ENCODE assay signal across 22 cellular contexts in the genomic region with DNA sequence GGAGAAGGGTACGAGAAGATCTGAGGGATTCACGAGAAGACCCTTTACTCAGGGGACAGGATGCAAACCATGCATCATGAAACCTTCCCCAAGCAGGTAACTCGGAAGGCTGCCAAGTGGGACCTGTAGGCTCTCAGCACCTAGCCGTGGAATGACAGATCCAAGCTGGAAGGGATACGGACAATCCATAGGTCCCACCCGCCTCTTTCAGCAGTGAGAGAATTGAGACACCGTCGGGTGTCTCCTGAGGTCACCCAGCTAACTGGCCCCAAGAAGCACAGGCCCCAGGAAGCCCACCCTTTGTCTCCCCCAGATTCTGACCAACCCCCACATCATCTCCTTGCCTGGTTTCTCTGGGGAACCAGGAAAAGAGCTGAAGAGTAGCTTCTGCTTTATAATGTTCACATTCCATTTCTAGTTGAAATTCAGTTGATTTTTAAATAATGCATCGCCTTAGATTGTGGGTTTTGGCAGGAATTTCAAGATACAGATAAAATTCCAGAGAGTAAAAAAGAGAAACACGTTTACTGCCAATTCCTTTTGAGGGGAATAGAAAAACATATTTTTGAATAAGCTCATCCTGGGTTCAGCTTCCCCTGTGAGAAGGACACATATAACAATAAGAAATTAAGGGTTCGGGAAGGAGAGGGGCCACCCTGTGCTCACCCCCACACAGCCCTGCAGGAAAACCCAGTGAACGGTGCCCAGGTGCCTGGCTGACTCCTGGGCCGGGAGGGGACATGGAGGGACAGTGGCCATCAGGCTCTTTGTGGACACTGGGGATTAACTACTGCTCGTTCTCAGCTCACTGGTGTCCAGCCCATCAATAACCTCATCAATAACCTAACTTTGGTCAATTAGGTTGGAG. TPM values are rescaled to one million over a fixed set of nuclear protein-coding genes. Genes with fewer than 3 reads are reported as not detected.
A peak's percentile ranks its signal among the peaks of the same experiment; 100 is the strongest.
DNase-seq lines count a peak whose midpoint lies in the region; ATAC-seq, FAIRE-seq and TF ChIP-seq lines count a peak whose summit lies in the region.
"Had no signal": no experiment of that assay in that cellular context is flagged by ENCODE, and none has a peak within 500 bp of the region (broad histone marks: within the 10 kb centered on the region; RNA-seq: fewer than 3 reads in every experiment).

No MANE protein-coding gene starts in this region.

- H3K9me3 ChIP-seq in PC-9 (ENCODE audit: insufficient read depth, low read depth) = no peaks in the 10 kb centered on the region
- H3K9me3 ChIP-seq: HAP-1, MG63, SJCRH30 had no signal

- peaks cover 8% of the 10 kb centered on the region for H3K4me1 Mint-ChIP-seq in GM23338
- H3K4me1 Mint-ChIP-seq in activated T-cell treated with anti-CD3 and anti-CD28 coated beads, Interleukin-2, amount 50 U/mL, for 4 hours (ENCODE audit: low read depth) = peaks cover 2% of the 10 kb centered on the region
- no peaks in the 10 kb centered on the region for H3K4me1 Mint-ChIP-seq in activated T-helper 2 cell treated with anti-CD3 and anti-CD28 coated beads, Interferon-gamma antibody, Interleukin-2, Interleukin-4, amounts not matched to agents 10 μg/mL and 5 μg/mL and 100 μg/mL, durations not matched to agents 14 hours and 24 hours and 36 hours (ENCODE audit: low read depth)

- H3K4me2 ChIP-seq in GM23338 (no peak overlapping the region), PC-9 (no peak overlapping the region)

- ATAC-seq in GM23338 = no peak
- no peak for ATAC-seq in left lobe of liver
- ATAC-seq in activated T-cell treated with anti-CD3 and anti-CD28 coated beads, Interleukin-2, amount 50 U/mL, for 4 hours = no peak
- ATAC-seq: PC-3 had no signal

- H3K79me2 ChIP-seq in GM23338 (replicated peaks; ENCODE audit: insufficient read depth) (no peaks in the 10 kb centered on the region), PC-9 (ENCODE audit: low read depth) (no peaks in the 10 kb centered on the region)

- peaks cover 18% of the 10 kb centered on the region for H3K9me3 Mint-ChIP-seq in GM23338
- H3K9me3 Mint-ChIP-seq in activated T-cell treated with anti-CD3 and anti-CD28 coated beads, Interleukin-2, amount 50 U/mL, for 4 hours = no peaks in the 10 kb centered on the region
- H3K9me3 Mint-ChIP-seq in activated T-helper 2 cell treated with anti-CD3 and anti-CD28 coated beads, Interferon-gamma antibody, Interleukin-2, Interleukin-4, amounts not matched to agents 10 μg/mL and 5 μg/mL and 100 μg/mL, durations not matched to agents 14 hours and 24 hours and 36 hours = no peaks in the 10 kb centered on the region
- H3K9me3 Mint-ChIP-seq: IgD-negative memory B cell had no signal

- H3K4me1 ChIP-seq in GM23338 (ENCODE audit: insufficient read depth) (peaks cover 6% of the 10 kb centered on the region; the same call in 1 of the 2 replicates), PC-9 (replicated peaks; ENCODE audit: insufficient read depth) (no peaks in the 10 kb centered on the region)
- H3K4me1 ChIP-seq: HAP-1, SJCRH30 had no signal

- H3K27me3 Mint-ChIP-seq in GM23338 (ENCODE audit: insufficient read depth, low read depth, poor library complexity) = peaks cover 23% of the 10 kb centered on the region
- H3K27me3 Mint-ChIP-seq in activated T-cell treated with anti-CD3 and anti-CD28 coated beads, Interleukin-2, amount 50 U/mL, for 4 hours (ENCODE audit: low read depth) = peaks cover 55% of the 10 kb centered on the region
- H3K27me3 Mint-ChIP-seq in activated T-helper 2 cell treated with anti-CD3 and anti-CD28 coated beads, Interferon-gamma antibody, Interleukin-2, Interleukin-4, amounts not matched to agents 10 μg/mL and 5 μg/mL and 100 μg/mL, durations not matched to agents 14 hours and 24 hours and 36 hours (ENCODE audit: low read depth) = peaks cover 51% of the 10 kb centered on the region

- H4K20me1 ChIP-seq in GM23338 (replicated peaks; ENCODE audit: insufficient read depth) (no peaks in the 10 kb centered on the region), PC-9 (ENCODE audit: insufficient read depth) (no peaks in the 10 kb centered on the region)

- TF ChIP-seq CTCF in GM23338 (conservative IDR thresholded peaks at IDR 0.05; ENCODE audit: low read depth in 2 of 2) (no peak), choroid plexus epithelial cell (conservative IDR thresholded peaks at IDR 0.05; ENCODE audit: low read depth, low read length) (no peak), PC-9 (conservative IDR thresholded peaks at IDR 0.05) (no peak)

- H2AFZ ChIP-seq in GM23338 = peak overlapping the region; percentile 94; the same call in 1 of the 2 replicates
- H2AFZ ChIP-seq in PC-9 = no peak overlapping the region

- no peaks in the 10 kb centered on the region for H3F3A ChIP-seq in GM23338 (replicated peaks; ENCODE audit: low read depth)
- no peaks in the 10 kb centered on the region for H3F3A ChIP-seq in PC-9 (ENCODE audit: insufficient read depth, low read depth)

- H3K36me3 ChIP-seq in GM23338 (ENCODE audit: insufficient read depth) (no peaks in the 10 kb centered on the region), PC-9 (ENCODE audit: low read depth) (no peaks in the 10 kb centered on the region)
- H3K36me3 ChIP-seq: HAP-1, MG63, SJCRH30 had no signal

- FAIRE-seq in GM12891 (lab: Jason Lieb, UNC) = no peak
- FAIRE-seq: HTR-8/SVneo had no signal

- H3K4me3 Mint-ChIP-seq in GM23338 = peak overlapping the region; percentile 53; the same call in 1 of the 3 replicates
- no peak overlapping the region for H3K4me3 Mint-ChIP-seq in activated T-cell treated with anti-CD3 and anti-CD28 coated beads, Interleukin-2, amount 50 U/mL, for 4 hours
- H3K4me3 Mint-ChIP-seq in activated T-helper 2 cell treated with anti-CD3 and anti-CD28 coated beads, Interferon-gamma antibody, Interleukin-2, Interleukin-4, amounts not matched to agents 10 μg/mL and 5 μg/mL and 100 μg/mL, durations not matched to agents 14 hours and 24 hours and 36 hours (ENCODE audit: low read depth) = no peak overlapping the region

- no peaks in the 10 kb centered on the region for H3K9me2 ChIP-seq in GM23338 (ENCODE audit: insufficient read depth)
- H3K9me2 ChIP-seq in PC-9 (ENCODE audit: insufficient read depth) = no peaks in the 10 kb centered on the region

- BruUV-seq in PC-9 (replicated peaks; lab: Mats Ljungman, UMichigan) = no TSS peak

- H3K27me3 ChIP-seq in GM23338 (ENCODE audit: insufficient read depth) (peaks cover 28% of the 10 kb centered on the region), PC-9 (ENCODE audit: insufficient read depth, low read depth) (peaks cover 64% of the 10 kb centered on the region)
- H3K27me3 ChIP-seq: MG63, SJCRH30 had no signal

- peak; percentile 16 for DNase-seq in 8988T
- no peak for DNase-seq in GM23338 (ENCODE audit: low spot score)
- DNase-seq in choroid plexus epithelial cell (ENCODE audit: low read depth) = peak; percentile 19
- peak; percentile 36 for DNase-seq in left lobe of liver (ENCODE audit: low spot score)
- DNase-seq in GM12891 (ENCODE audit: insufficient read length, low spot score) = no peak
- no peak for DNase-seq in PC-9
- no peak for DNase-seq in activated T-cell treated with anti-CD3 and anti-CD28 coated beads, Interleukin-2, amount 50 U/mL, for 4 hours
- no peak for DNase-seq in activated T-helper 2 cell treated with anti-CD3 and anti-CD28 coated beads, Interferon-gamma antibody, Interleukin-2, Interleukin-4, amounts not matched to agents 10 μg/mL and 5 μg/mL and 100 μg/mL, durations not matched to agents 14 hours and 24 hours and 36 hours (ENCODE audit: low spot score)
- DNase-seq: ACHN, C1 segment of cervical spinal cord, Kasumi-1, MG63, NCI-H1048, NCI-H1436, NCI-H1930, NCI-H345, NCI-H526, PC-3, SJCRH30 had no signal

- POLR2A ChIA-PET in PC-9 (lab: Charles Lee; ENCODE audit: unreplicated experiment) = no interaction called here

- H3K27ac Mint-ChIP-seq in GM23338 = no peak overlapping the region
- H3K27ac Mint-ChIP-seq in activated T-helper 2 cell treated with anti-CD3 and anti-CD28 coated beads, Interferon-gamma antibody, Interleukin-2, Interleukin-4, amounts not matched to agents 10 μg/mL and 5 μg/mL and 100 μg/mL, durations not matched to agents 14 hours and 24 hours and 36 hours = no peak overlapping the region
- H3K27ac Mint-ChIP-seq: IgD-negative memory B cell had no signal

- CTCF ChIA-PET in PC-9 (lab: Charles Lee) = no interaction called here

- no peak for TF ChIP-seq POLR2A in GM12891 (IDR thresholded peaks at IDR 0.05; ENCODE audit: low read depth, low read length)

- intact Hi-C loops in PC-9 (cut with micrococcal nuclease; ENCODE audit: unreplicated experiment) = no loop called here
- intact Hi-C loops in activated T-helper 2 cell treated with anti-CD3 and anti-CD28 coated beads, Interferon-gamma antibody, Interleukin-2, Interleukin-4, amounts not matched to agents 10 μg/mL and 5 μg/mL and 100 μg/mL, durations not matched to agents 14 hours and 24 hours and 36 hours (cut with micrococcal nuclease) = no loop called here

- no peak overlapping the region for H3K27ac ChIP-seq in GM23338 (ENCODE audit: low read depth)
- no peak overlapping the region for H3K27ac ChIP-seq in PC-9
- H3K27ac ChIP-seq: SJCRH30 had no signal

- H3K36me3 Mint-ChIP-seq in GM23338 (ENCODE audit: low read depth) = peaks cover 2% of the 10 kb centered on the region; the same call in 1 of the 3 replicates
- no peaks in the 10 kb centered on the region for H3K36me3 Mint-ChIP-seq in activated T-cell treated with anti-CD3 and anti-CD28 coated beads, Interleukin-2, amount 50 U/mL, for 4 hours (ENCODE audit: insufficient read depth)
- no peaks in the 10 kb centered on the region for H3K36me3 Mint-ChIP-seq in activated T-helper 2 cell treated with anti-CD3 and anti-CD28 coated beads, Interferon-gamma antibody, Interleukin-2, Interleukin-4, amounts not matched to agents 10 μg/mL and 5 μg/mL and 100 μg/mL, durations not matched to agents 14 hours and 24 hours and 36 hours (ENCODE audit: low read depth)
- H3K36me3 Mint-ChIP-seq: IgD-negative memory B cell had no signal

- no peak overlapping the region for H3K4me3 ChIP-seq in GM23338
- no peak overlapping the region for H3K4me3 ChIP-seq in choroid plexus epithelial cell (ENCODE audit: low read depth, low read length)
- no peak overlapping the region for H3K4me3 ChIP-seq in PC-9
- H3K4me3 ChIP-seq: MG63, SJCRH30 had no signal

RNA-seq across cellular contexts. Expression of gene NSUN2, which starts 51.1 kb away (rescaled TPM):
- 110 and 112 TPM in 2 replicates for total RNA-seq in GM23338 (2014; rRNA removed; shearing (Covaris generic))
- 59.3 and 65.4 TPM in 2 replicates for polyA plus RNA-seq in GM23338 (2016; fragmentation: Nextera tagmentation; extraction: Ambion mirVana)
- total RNA-seq in left lobe of liver (26.4 TPM), PC-9 (2021) (148 and 155 TPM in 2 replicates)
- polyA plus RNA-seq in GM12891 (2012; ENCODE audit: low read depth, missing spikeins) = 53.8 TPM
- total RNA-seq in activated T-cell treated with anti-CD3 and anti-CD28 coated beads, Interleukin-2, amount 50 U/mL, for 4 hours = 100 to 1,000 TPM; 160 to 175 (median 165) TPM
- total RNA-seq in activated T-helper 2 cell treated with anti-CD3 and anti-CD28 coated beads, Interferon-gamma antibody, Interleukin-2, Interleukin-4, amounts not matched to agents 10 μg/mL and 5 μg/mL and 100 μg/mL, durations not matched to agents 14 hours and 24 hours and 36 hours = 124 and 125 TPM in 2 replicates

RNA-seq across cellular contexts. Expression of gene SRD5A1, which starts 51.4 kb away (rescaled TPM):
- total RNA-seq in GM23338 (2014; rRNA removed; shearing (Covaris generic)) = 69.6 and 87.3 TPM in 2 replicates
- polyA plus RNA-seq in GM23338 (2016; fragmentation: Nextera tagmentation; extraction: Ambion mirVana) = 17.9 and 18.2 TPM in 2 replicates
- total RNA-seq in left lobe of liver (35.1 TPM), PC-9 (2021) (52.3 and 56.7 TPM in 2 replicates)
- 8.2 TPM for polyA plus RNA-seq in GM12891 (2012; ENCODE audit: low read depth, missing spikeins)
- total RNA-seq in activated T-cell treated with anti-CD3 and anti-CD28 coated beads, Interleukin-2, amount 50 U/mL, for 4 hours = 1 to 10 TPM; 7.1 to 9.6 (median 8.8) TPM
- total RNA-seq in activated T-helper 2 cell treated with anti-CD3 and anti-CD28 coated beads, Interferon-gamma antibody, Interleukin-2, Interleukin-4, amounts not matched to agents 10 μg/mL and 5 μg/mL and 100 μg/mL, durations not matched to agents 14 hours and 24 hours and 36 hours = 15.3 and 16.0 TPM in 2 replicates

Comparison
In these comparisons a context has a peak if more than half of its experiments do, and no peak if none do; other contexts are left out.
1. DNase-seq: peak in 8988T (single experiment), choroid plexus epithelial cell (single experiment) and left lobe of liver (single experiment); none in GM23338 (single experiment), GM12891 (single experiment), PC-9 (0 of 2), activated T-cell treated with anti-CD3 and anti-CD28 coated beads, Interleukin-2, amount 50 U/mL, for 4 hours (single experiment) and activated T-helper 2 cell treated with anti-CD3 and anti-CD28 coated beads, Interferon-gamma antibody, Interleukin-2, Interleukin-4, amounts not matched to agents 10 μg/mL and 5 μg/mL and 100 μg/mL, durations not matched to agents 14 hours and 24 hours and 36 hours (single experiment).